25 cellular contexts compared by ENCODE assay signal in the genomic region with DNA sequence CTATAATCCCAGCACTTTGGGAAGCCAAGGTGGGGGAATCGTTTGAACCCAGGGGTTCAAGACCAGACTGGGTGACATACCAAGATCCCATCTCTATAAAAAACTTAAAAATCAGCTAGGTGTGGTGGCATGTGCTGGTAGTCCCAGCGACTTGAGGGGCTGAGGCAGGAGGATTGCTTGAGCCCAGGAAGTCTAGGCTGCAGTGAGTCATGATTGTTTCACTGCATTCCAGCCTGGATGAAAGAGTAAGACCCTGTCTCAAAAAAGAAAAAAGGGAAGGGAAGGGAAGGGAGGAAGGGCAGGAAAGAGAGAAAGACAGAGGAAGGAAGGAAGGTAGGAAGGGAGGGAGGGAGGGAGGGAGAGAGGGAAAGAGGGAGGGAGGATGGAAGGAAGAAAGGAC.
DNase-seq lines count a peak whose midpoint lies in the region; FAIRE-seq and TF ChIP-seq lines count a peak whose summit lies in the region.
"Had no signal": no experiment of that assay in that cellular context is flagged by ENCODE, and none has a peak within 500 bp of the region (broad histone marks: within the 10 kb centered on the region; RNA-seq: fewer than 3 reads in every experiment).

No MANE protein-coding gene starts in this region.

- H3K9me3 Mint-ChIP-seq in astrocyte (ENCODE audit: unreplicated experiment) (no peaks in the 10 kb centered on the region), type B pancreatic cell (peaks cover 6% of the 10 kb centered on the region)

- peak overlapping the region; percentile 8 for H3K4me3 ChIP-seq in astrocyte (ENCODE audit: insufficient read depth, low read depth, low read length)
- H3K4me3 ChIP-seq in smooth muscle cell = no peak overlapping the region
- H3K4me3 ChIP-seq: BLaER1, prostate gland, sigmoid colon, upper lobe of left lung had no signal

- no peaks in the 10 kb centered on the region for H3K27me3 ChIP-seq in astrocyte (ENCODE audit: insufficient read depth, low read length)
- H3K27me3 ChIP-seq in smooth muscle cell (ENCODE audit: low read depth) = no peaks in the 10 kb centered on the region
- H3K27me3 ChIP-seq: BLaER1, sigmoid colon, upper lobe of left lung had no signal

- 36% methylated on average over 2 of the region's 2 CpGs for WGBS in smooth muscle cell (ENCODE audit: low lambda C conversion rate)

- H3K27ac ChIP-seq in astrocyte (ENCODE audit: low read depth, low read length) (peak overlapping the region; percentile 76), smooth muscle cell (ENCODE audit: low read depth) (peak overlapping the region; percentile 76)
- H3K27ac ChIP-seq: BLaER1, prostate gland, RWPE1, sigmoid colon, upper lobe of left lung had no signal

- H3K36me3 ChIP-seq in astrocyte (ENCODE audit: insufficient read depth, low read length) (no peaks in the 10 kb centered on the region), smooth muscle cell (ENCODE audit: low read depth) (no peaks in the 10 kb centered on the region)
- H3K36me3 ChIP-seq: BLaER1, prostate gland, sigmoid colon, upper lobe of left lung had no signal

- H3K27me3 Mint-ChIP-seq in astrocyte (ENCODE audit: low read depth, unreplicated experiment) = no peaks in the 10 kb centered on the region
- no peaks in the 10 kb centered on the region for H3K27me3 Mint-ChIP-seq in type B pancreatic cell

- no peak for FAIRE-seq in astrocyte (lab: Jason Lieb, UNC)
- FAIRE-seq: G401.6 had no signal

- H2AFZ ChIP-seq in astrocyte (ENCODE audit: low read depth, low read length) (no peak overlapping the region), smooth muscle cell (ENCODE audit: low read depth) (no peak overlapping the region)

- H3K4me2 ChIP-seq in astrocyte (ENCODE audit: low read length) (peak overlapping the region; percentile 62), smooth muscle cell (peak overlapping the region; percentile 18)

- H3K9me3 ChIP-seq in astrocyte (ENCODE audit: insufficient read depth, low read depth, low read length) = no peaks in the 10 kb centered on the region
- no peaks in the 10 kb centered on the region for H3K9me3 ChIP-seq in smooth muscle cell (replicated peaks; ENCODE audit: low read depth)
- H3K9me3 ChIP-seq: prostate gland, upper lobe of left lung had no signal

- H3K4me1 ChIP-seq in astrocyte (ENCODE audit: insufficient read depth, low read length) = peaks cover 17% of the 10 kb centered on the region
- no peaks in the 10 kb centered on the region for H3K4me1 ChIP-seq in smooth muscle cell (ENCODE audit: low read depth)
- H3K4me1 ChIP-seq: prostate gland, sigmoid colon, upper lobe of left lung had no signal

- TF ChIP-seq CTCF in astrocyte (IDR thresholded peaks at IDR 0.05; ENCODE audit: insufficient read depth, low read depth, low read length) (no peak), smooth muscle cell (IDR thresholded peaks at IDR 0.05; ENCODE audit: borderline replicate concordance, insufficient read depth, poor library complexity, severe bottlenecking) (no peak), type B pancreatic cell (conservative IDR thresholded peaks at IDR 0.05) (no peak)

- H3K9ac ChIP-seq in astrocyte (ENCODE audit: low read length) (peak overlapping the region; percentile 59), smooth muscle cell (ENCODE audit: low read depth) (peak overlapping the region; percentile 29)
- H3K9ac ChIP-seq: BLaER1 had no signal

- DNase-seq in M059J (ENCODE audit: low read depth) = peak; percentile 15
- peak; percentile 75 for DNase-seq in astrocyte (ENCODE audit: low read depth)
- peak; percentile 83 for DNase-seq in islet precursor cell
- DNase-seq in smooth muscle cell (lab: John Stamatoyannopoulos, UW; ENCODE audit: unreplicated experiment) = no peak
- no peak for DNase-seq in occipital lobe (lab: John Stamatoyannopoulos, UW)
- no peak for DNase-seq in RPMI8226
- DNase-seq in type B pancreatic cell (ENCODE audit: extremely low spot score, unreplicated experiment) = no peak
- DNase-seq: activated CD4-positive, alpha-beta T cell treated with anti-CD3 and anti-CD28 coated beads for 36 hours; activated CD8-positive, alpha-beta T cell treated with anti-CD3 and anti-CD28 coated beads, Interleukin-2, amount 10 ng/mL, durations not matched to agents 7 days and 5 days; activated naive CD4-positive, alpha-beta T cell treated with anti-CD3 and anti-CD28 coated beads for 36 hours; HCEC 1CT; hippocampal formation; Karpas-422; MV-4-11; naive thymus-derived CD4-positive, alpha-beta T cell; NCI-H82; sigmoid colon; stimulated activated CD4-positive, alpha-beta T cell treated with anti-CD3 and anti-CD28 coated beads, Interleukin-15, amount 100 ng/mL, for 24 hours; stimulated activated CD4-positive, alpha-beta T cell treated with anti-CD3 and anti-CD28 coated beads, Interleukin-4, amount 100 ng/mL, for 4 hours; T-helper 17 cell had no signal

- H4K20me1 ChIP-seq in astrocyte (ENCODE audit: insufficient read depth, low read length) (no peaks in the 10 kb centered on the region), smooth muscle cell (ENCODE audit: low read depth) (no peaks in the 10 kb centered on the region)
- H4K20me1 ChIP-seq: BLaER1 had no signal

- H3K36me3 Mint-ChIP-seq in astrocyte (ENCODE audit: low read depth, unreplicated experiment) (no peaks in the 10 kb centered on the region), type B pancreatic cell (no peaks in the 10 kb centered on the region)

- H3K79me2 ChIP-seq in astrocyte (ENCODE audit: insufficient read depth, low read length) (no peaks in the 10 kb centered on the region), smooth muscle cell (ENCODE audit: low read depth) (no peaks in the 10 kb centered on the region)

- peak overlapping the region; percentile 30 for H3K27ac Mint-ChIP-seq in astrocyte (ENCODE audit: unreplicated experiment)
- H3K27ac Mint-ChIP-seq in type B pancreatic cell = no peak overlapping the region
- H3K27ac Mint-ChIP-seq: activated CD4-positive, alpha-beta T cell treated with anti-CD3 and anti-CD28 coated beads for 36 hours; activated CD8-positive, alpha-beta T cell treated with anti-CD3 and anti-CD28 coated beads, Interleukin-2, amount 10 ng/mL, durations not matched to agents 7 days and 5 days; activated naive CD4-positive, alpha-beta T cell treated with anti-CD3 and anti-CD28 coated beads for 36 hours; naive thymus-derived CD4-positive, alpha-beta T cell; T-helper 17 cell had no signal

- peaks cover 5% of the 10 kb centered on the region for H3F3A ChIP-seq in smooth muscle cell (ENCODE audit: low read depth)

- H3K4me1 Mint-ChIP-seq in astrocyte (ENCODE audit: low read depth, unreplicated experiment) (peaks cover 6% of the 10 kb centered on the region), type B pancreatic cell (ENCODE audit: unreplicated experiment) (peaks cover 4% of the 10 kb centered on the region)
- H3K4me1 Mint-ChIP-seq: T-helper 17 cell had no signal

- H3K4me3 Mint-ChIP-seq in astrocyte (ENCODE audit: unreplicated experiment) (no peak overlapping the region), type B pancreatic cell (no peak overlapping the region)
- H3K4me3 Mint-ChIP-seq: activated CD4-positive, alpha-beta T cell treated with anti-CD3 and anti-CD28 coated beads for 36 hours; activated CD8-positive, alpha-beta T cell treated with anti-CD3 and anti-CD28 coated beads, Interleukin-2, amount 10 ng/mL, durations not matched to agents 7 days and 5 days; activated naive CD4-positive, alpha-beta T cell treated with anti-CD3 and anti-CD28 coated beads for 36 hours; naive thymus-derived CD4-positive, alpha-beta T cell; T-helper 17 cell had no signal

Comparison
In these comparisons a context has a peak if more than half of its experiments do, and no peak if none do; other contexts are left out.
1. DNase-seq: peak in M059J (single experiment), astrocyte (single experiment) and islet precursor cell (single experiment); none in smooth muscle cell (single experiment), occipital lobe (single experiment), RPMI8226 (single experiment) and type B pancreatic cell (single experiment).